Comparison of ENCODE assay signal across 8 cellular contexts in genomic region chr20:34400776-34401175, GRCh38. TPM values are rescaled to one million over a fixed set of nuclear protein-coding genes. Genes with fewer than 3 reads are reported as not detected.
DNase-seq lines count a peak whose midpoint lies in the region; ATAC-seq, FAIRE-seq and TF ChIP-seq lines count a peak whose summit lies in the region.
"Not testable (repeated sequence)": the region's sequence is repeated elsewhere in the genome, so short reads cannot be mapped to it uniquely, and the experiment has no call there.

No MANE protein-coding gene starts in this region.

- not testable (repeated sequence) for H2BK12ac ChIP-seq in mesenchymal stem cell (ENCODE audit: low read length in 2 of 2)

- not testable (repeated sequence) for TF ChIP-seq RAD21 in A549 (conservative IDR thresholded peaks at IDR 0.05 in 1 of 2, IDR thresholded peaks at IDR 0.05 in 1 of 2)

- H4K91ac ChIP-seq in mesenchymal stem cell (ENCODE audit: low read length), result not testable (repeated sequence)

- POLR2A ChIA-PET in A549 (lab: Yijun Ruan, JAX); T-cell (lab: Charles Lee): not testable (repeated sequence)

- not testable (repeated sequence) for H2AFZ ChIP-seq in mesenchymal stem cell (ENCODE audit: low read depth, low read length)

- not testable (repeated sequence) for H2BK15ac ChIP-seq in mesenchymal stem cell (ENCODE audit: low read depth, poor library complexity, severe bottlenecking)

- H3K36me3 ChIP-seq in mesenchymal stem cell (ENCODE audit: control insufficient read depth in 1 of 2, insufficient read depth in 2 of 2, low read depth in 1 of 2, low read length in 2 of 2), result peaks cover 17 to 38% of the 10 kb centered on the region in 2 experiments

- H3K36me3 Mint-ChIP-seq in T-cell, result peaks cover 25% of the 10 kb centered on the region

- peak overlapping the region; percentile 45 to 56 for H3K27ac Mint-ChIP-seq in T-cell

- not testable (repeated sequence) for H3K27me3 Mint-ChIP-seq in T-cell

- peak in 1 of 2 experiments; percentile 56; a peak in 3 of 6 replicates for ATAC-seq in A549
- not testable (repeated sequence) for ATAC-seq in T-cell (replicated peaks in 1 of 4)

- not testable (repeated sequence) for H2AK5ac ChIP-seq in mesenchymal stem cell (ENCODE audit: low read length, severe bottlenecking)

- not testable (repeated sequence) for H3K4me3 ChIP-seq in A549; astrocyte of the cerebellum (ENCODE audit: low read depth, low read length); epithelial cell of esophagus (ENCODE audit: low read length); mesenchymal stem cell (ENCODE audit: insufficient read depth in 1 of 2, low read depth in 1 of 2, low read length in 2 of 2); skeletal muscle cell (ENCODE audit: low read depth, low read length)

- not testable (repeated sequence) for H3K4ac ChIP-seq in mesenchymal stem cell (ENCODE audit: low read depth in 1 of 2, low read length in 2 of 2)

- H3K18ac ChIP-seq in mesenchymal stem cell (ENCODE audit: low read depth in 1 of 2, low read length in 2 of 2), result not testable (repeated sequence)

- not testable (repeated sequence) for DNase-seq in A549 (ENCODE audit: low read depth in 1 of 2, low spot score in 1 of 2); T-cell; mesenchymal stem cell
- DNase-seq in GM04504 (ENCODE audit: low read depth), result peak; percentile 40
- peak; percentile 97 for DNase-seq in M059J (ENCODE audit: low read depth)
- DNase-seq in astrocyte of the cerebellum (ENCODE audit: low read depth), result peak; percentile 56
- peak; percentile 40 for DNase-seq in epithelial cell of esophagus (ENCODE audit: low read depth)
- DNase-seq in skeletal muscle cell (ENCODE audit: low read depth), result peak; percentile 47

- H3K4me1 ChIP-seq in A549, result peaks cover 39% of the 10 kb centered on the region
- H3K4me1 ChIP-seq in mesenchymal stem cell (ENCODE audit: control insufficient read depth, insufficient read depth, low read depth, low read length), result not testable (repeated sequence)

- H3K27me3 ChIP-seq in mesenchymal stem cell (ENCODE audit: control insufficient read depth in 1 of 2, insufficient read depth in 1 of 2, low read length in 2 of 2), result not testable (repeated sequence)

- in situ Hi-C loops in astrocyte of the cerebellum (cut with HindIII; ENCODE audit: low sequenced_read_pairs), result not testable (repeated sequence)

- not testable (repeated sequence) for H2BK5ac ChIP-seq in mesenchymal stem cell (ENCODE audit: low read depth, low read length, poor library complexity, severe bottlenecking)

- H3K14ac ChIP-seq in mesenchymal stem cell (ENCODE audit: low read length in 2 of 2), result not testable (repeated sequence)

- not testable (repeated sequence) for H3K79me1 ChIP-seq in mesenchymal stem cell (replicated peaks; ENCODE audit: low read length, poor library complexity, severe bottlenecking)

- not testable (repeated sequence) for TF ChIP-seq POLR2A in A549 (IDR thresholded peaks at IDR 0.05; ENCODE audit: low read length)

- not testable (repeated sequence) for H3K4me3 Mint-ChIP-seq in T-cell

- peak overlapping the region; percentile 34; the same call in 2 of the 3 replicates for H3K4me2 ChIP-seq in A549
- not testable (repeated sequence) for H3K4me2 ChIP-seq in mesenchymal stem cell (ENCODE audit: low read length, poor library complexity, severe bottlenecking)

- FAIRE-seq in A549 (lab: Jason Lieb, UNC), result not testable (repeated sequence)

- 71% methylated on average over 6 of the region's 6 CpGs for WGBS in A549 (ENCODE audit: missing lambda C conversion rate)
- 92% methylated on average over 5 of the region's 6 CpGs for WGBS in mesenchymal stem cell

- not testable (repeated sequence) for H3K23ac ChIP-seq in mesenchymal stem cell (ENCODE audit: low read length in 2 of 2)

- H3K9me3 ChIP-seq in A549; mesenchymal stem cell (ENCODE audit: control insufficient read depth, low read length): not testable (repeated sequence)

- H4K8ac ChIP-seq in mesenchymal stem cell (ENCODE audit: low read length), result not testable (repeated sequence)

- CTCF ChIA-PET in A549 (lab: Yijun Ruan, JAX), result interaction anchor here (0.5 to 7.7 kb wide), 4 partner anchors 15 to 166 kb away, joined by 3 to 58 read pairs (median 4); partner anchors contain the start of gene ITCH
- CTCF ChIA-PET in T-cell (lab: Charles Lee), result not testable (repeated sequence)

- H2BK120ac ChIP-seq in mesenchymal stem cell (ENCODE audit: low read depth, low read length), result not testable (repeated sequence)

- not testable (repeated sequence) for TF ChIP-seq CTCF in A549 (IDR thresholded peaks at IDR 0.05); astrocyte of the cerebellum (IDR thresholded peaks at IDR 0.05; ENCODE audit: low read depth, low read length, missing control alignments); epithelial cell of esophagus (IDR thresholded peaks at IDR 0.05; ENCODE audit: insufficient read depth, low read depth, low read length, missing control alignments)

- TF ChIP-seq EP300 in A549 (IDR thresholded peaks at IDR 0.05), result not testable (repeated sequence)

- H3K9me3 Mint-ChIP-seq in T-cell, result not testable (repeated sequence)

- peaks cover 48 to 58% (median 58%) of the 10 kb centered on the region in 3 donors for H3K4me1 Mint-ChIP-seq in T-cell

- peak overlapping the region in 1 of 2 experiments; percentile 47; a peak in 2 of 6 replicates for H3K27ac ChIP-seq in A549
- peak overlapping the region; percentile 68 for H3K27ac ChIP-seq in mesenchymal stem cell (ENCODE audit: low read length, poor library complexity, severe bottlenecking)

- not testable (repeated sequence) for H3K9ac ChIP-seq in mesenchymal stem cell (ENCODE audit: low read length)

RNA-seq across cellular contexts. Expression of gene ITCH, which starts 37.7 kb away (rescaled TPM):
- polyA plus RNA-seq in A549 (2011; rRNA removed) (23.9 and 27.5 TPM in 2 replicates), A549 (2017; fragmentation: RNase III; extraction: RNeasy Plus Mini Kit Qiagen cat#74134 plus additional on column Dnase treatment) (24.4 to 25.0 TPM (median 24.4 TPM) in 3 replicates)
- 3.2 and 4.1 TPM in 2 replicates for polyA plus RNA-seq in A549 (2012; cell fraction: cytosol; rRNA removed)
- polyA plus RNA-seq in A549 (2012; cell fraction: nucleus; rRNA removed), result 2.3 and 4.6 TPM in 2 replicates
- polyA minus RNA-seq in A549 (2011; rRNA and poly(A)+ RNA removed), result 23.8 and 38.5 TPM in 2 replicates
- 70.6 and 71.2 TPM in 2 replicates for total RNA-seq in M059J (2014; rRNA removed; shearing (Covaris generic))
- total RNA-seq in T-cell, result 10 to 100 TPM; 50.5 to 63.6 (median 53.3) TPM
- polyA plus RNA-seq in mesenchymal stem cell (2013, experiment 1 of 2), result 25.4 TPM
- 25.6 TPM for polyA plus RNA-seq in mesenchymal stem cell (2013, experiment 2 of 2)
